ENCODE assay signal across 29 cellular contexts in genomic region chr2:66032376-66032775, GRCh38.
"Had no signal": no experiment of that assay in that cellular context is flagged by ENCODE, and none has a peak within 500 bp of the region (broad histone marks: within the 10 kb centered on the region; RNA-seq: fewer than 3 reads in every experiment).

No MANE protein-coding gene starts in this region.

- H3K4me1 Mint-ChIP-seq: activated naive CD8-positive, alpha-beta T cell treated with anti-CD3 and anti-CD28 coated beads for 36 hours had no signal

- H3K27me3 Mint-ChIP-seq: activated naive CD8-positive, alpha-beta T cell treated with anti-CD3 and anti-CD28 coated beads for 36 hours; type B pancreatic cell had no signal

- H3K9me3 ChIP-seq: adrenal gland, body of pancreas, esophagus squamous epithelium, left lung, lower lobe of right lung, right lobe of liver, thoracic aorta, vagina had no signal

- H3K4me3 ChIP-seq: adrenal gland, body of pancreas, esophagus squamous epithelium, left lung, lower lobe of right lung, right lobe of liver, thoracic aorta, vagina had no signal

- H3K9me3 Mint-ChIP-seq: activated naive CD4-positive, alpha-beta T cell treated with anti-CD3 and anti-CD28 coated beads for 36 hours; activated T-helper 1 cell treated with anti-CD3 and anti-CD28 coated beads, Interleukin-12 subunit alpha, Interleukin-12 subunit beta, Interleukin-2, Interleukin-4 antibody, amounts not matched to agents 30 ng/mL and 10 ng/mL and 1 ng/mL, durations not matched to agents 14 hours and 24 hours and 36 hours; natural killer cell treated with Interleukin-12 subunit alpha and Interleukin-12 subunit beta and Interleukin-15 and Interleukin-18, amount 100 ng/mL, for 72 hours; type B pancreatic cell had no signal

- ATAC-seq: activated CD4-positive, CD25-positive, alpha-beta regulatory T cell treated with anti-CD3 and anti-CD28 coated beads, Interleukin-2, amount 50 U/mL, for 24 hours; body of pancreas; left lung; lower lobe of right lung; natural killer cell treated with Interleukin-12 subunit alpha and Interleukin-12 subunit beta and Interleukin-15 and Interleukin-18, amount 100 ng/mL, for 72 hours; right lobe of liver; stimulated activated naive CD8-positive, alpha-beta T cell treated with anti-CD3 and anti-CD28 coated beads, Interleukin-15, Interleukin-2, amounts not matched to agents 100 U/mL and 50 U/mL, for 24 hours had no signal

- H3K4me1 ChIP-seq: adrenal gland, body of pancreas, left lung, lower lobe of right lung, right lobe of liver, vagina had no signal

- H3K36me3 ChIP-seq: adrenal gland, esophagus squamous epithelium, left lung, lower lobe of right lung, right lobe of liver, thoracic aorta, vagina, WERI-Rb-1 had no signal

- DNase-seq: activated CD4-positive, alpha-beta T cell treated with anti-CD3 and anti-CD28 coated beads for 48 hours; activated CD4-positive, alpha-beta T cell treated with anti-CD3 and anti-CD28 coated beads, Interleukin-2, amount 50 U/mL, for 48 hours; activated CD8-positive, alpha-beta memory T cell treated with anti-CD3 and anti-CD28 coated beads, Interleukin-2, amount 50 U/mL, for 4 hours; activated effector memory CD4-positive, alpha-beta T cell treated with anti-CD3 and anti-CD28 coated beads, Interleukin-2, amount 50 U/mL, for 16 hours; activated naive CD4-positive, alpha-beta T cell treated with anti-CD3 and anti-CD28 coated beads for 36 hours; activated naive CD8-positive, alpha-beta T cell treated with anti-CD3 and anti-CD28 coated beads for 36 hours; activated T-cell treated with anti-CD3 and anti-CD28 coated beads, Interleukin-2, amount 50 U/mL, for 1 hour; adrenal gland; aorta; body of pancreas; effector CD8-positive, alpha-beta T cell; esophagus squamous epithelium; foreskin melanocyte; left lung; lower lobe of right lung; mesenchymal stem cell; posterior cingulate gyrus; right lobe of liver; stimulated activated CD4-positive, alpha-beta T cell treated with anti-CD3 and anti-CD28 coated beads, Interleukin-2, amount 100 ng/mL, for 48 hours; stimulated activated naive CD8-positive, alpha-beta T cell treated with anti-CD3 and anti-CD28 coated beads, Interleukin-15, Interleukin-2, amounts not matched to agents 100 U/mL and 50 U/mL, for 24 hours; T1000; WERI-Rb-1 had no signal

- H3K4me3 Mint-ChIP-seq: activated naive CD4-positive, alpha-beta T cell treated with anti-CD3 and anti-CD28 coated beads for 36 hours; activated naive CD8-positive, alpha-beta T cell treated with anti-CD3 and anti-CD28 coated beads for 36 hours; activated T-helper 1 cell treated with anti-CD3 and anti-CD28 coated beads, Interleukin-12 subunit alpha, Interleukin-12 subunit beta, Interleukin-2, Interleukin-4 antibody, amounts not matched to agents 30 ng/mL and 10 ng/mL and 1 ng/mL, durations not matched to agents 14 hours and 24 hours and 36 hours; natural killer cell treated with Interleukin-12 subunit alpha and Interleukin-12 subunit beta and Interleukin-15 and Interleukin-18, amount 100 ng/mL, for 72 hours; type B pancreatic cell had no signal

- H3K27ac ChIP-seq: adrenal gland, body of pancreas, epithelial cell of prostate, esophagus squamous epithelium, left lung, lower lobe of right lung, right lobe of liver, thoracic aorta, vagina, WERI-Rb-1 had no signal

- H3K27ac Mint-ChIP-seq: activated naive CD4-positive, alpha-beta T cell treated with anti-CD3 and anti-CD28 coated beads for 36 hours; activated naive CD8-positive, alpha-beta T cell treated with anti-CD3 and anti-CD28 coated beads for 36 hours; activated T-helper 1 cell treated with anti-CD3 and anti-CD28 coated beads, Interleukin-12 subunit alpha, Interleukin-12 subunit beta, Interleukin-2, Interleukin-4 antibody, amounts not matched to agents 30 ng/mL and 10 ng/mL and 1 ng/mL, durations not matched to agents 14 hours and 24 hours and 36 hours; natural killer cell treated with Interleukin-12 subunit alpha and Interleukin-12 subunit beta and Interleukin-15 and Interleukin-18, amount 100 ng/mL, for 72 hours; type B pancreatic cell had no signal

- H3K27me3 ChIP-seq: adrenal gland, body of pancreas, esophagus squamous epithelium, left lung, right lobe of liver, vagina had no signal

- H3K36me3 Mint-ChIP-seq: activated naive CD8-positive, alpha-beta T cell treated with anti-CD3 and anti-CD28 coated beads for 36 hours; natural killer cell treated with Interleukin-12 subunit alpha and Interleukin-12 subunit beta and Interleukin-15 and Interleukin-18, amount 100 ng/mL, for 72 hours; type B pancreatic cell had no signal
